ENCODE assay signal across 1 cellular context in genomic region chr11:61429691-61430582, GRCh38.
TF ChIP-seq lines count a peak whose summit lies in the region.

CPSF7 (minus strand) TSS chr11:61429975; CDS start chr11:61429235, 740 bp downstream.
SDHAF2 (plus strand) TSS chr11:61430124; CDS start chr11:61430147, 23 bp downstream.

TF ChIP-seq in HepG2, 621 proteins besides CTCF, POLR2A, EP300 and RAD21 (continued from another document and continues in another):
- TF ChIP-seq, protein P1, sequence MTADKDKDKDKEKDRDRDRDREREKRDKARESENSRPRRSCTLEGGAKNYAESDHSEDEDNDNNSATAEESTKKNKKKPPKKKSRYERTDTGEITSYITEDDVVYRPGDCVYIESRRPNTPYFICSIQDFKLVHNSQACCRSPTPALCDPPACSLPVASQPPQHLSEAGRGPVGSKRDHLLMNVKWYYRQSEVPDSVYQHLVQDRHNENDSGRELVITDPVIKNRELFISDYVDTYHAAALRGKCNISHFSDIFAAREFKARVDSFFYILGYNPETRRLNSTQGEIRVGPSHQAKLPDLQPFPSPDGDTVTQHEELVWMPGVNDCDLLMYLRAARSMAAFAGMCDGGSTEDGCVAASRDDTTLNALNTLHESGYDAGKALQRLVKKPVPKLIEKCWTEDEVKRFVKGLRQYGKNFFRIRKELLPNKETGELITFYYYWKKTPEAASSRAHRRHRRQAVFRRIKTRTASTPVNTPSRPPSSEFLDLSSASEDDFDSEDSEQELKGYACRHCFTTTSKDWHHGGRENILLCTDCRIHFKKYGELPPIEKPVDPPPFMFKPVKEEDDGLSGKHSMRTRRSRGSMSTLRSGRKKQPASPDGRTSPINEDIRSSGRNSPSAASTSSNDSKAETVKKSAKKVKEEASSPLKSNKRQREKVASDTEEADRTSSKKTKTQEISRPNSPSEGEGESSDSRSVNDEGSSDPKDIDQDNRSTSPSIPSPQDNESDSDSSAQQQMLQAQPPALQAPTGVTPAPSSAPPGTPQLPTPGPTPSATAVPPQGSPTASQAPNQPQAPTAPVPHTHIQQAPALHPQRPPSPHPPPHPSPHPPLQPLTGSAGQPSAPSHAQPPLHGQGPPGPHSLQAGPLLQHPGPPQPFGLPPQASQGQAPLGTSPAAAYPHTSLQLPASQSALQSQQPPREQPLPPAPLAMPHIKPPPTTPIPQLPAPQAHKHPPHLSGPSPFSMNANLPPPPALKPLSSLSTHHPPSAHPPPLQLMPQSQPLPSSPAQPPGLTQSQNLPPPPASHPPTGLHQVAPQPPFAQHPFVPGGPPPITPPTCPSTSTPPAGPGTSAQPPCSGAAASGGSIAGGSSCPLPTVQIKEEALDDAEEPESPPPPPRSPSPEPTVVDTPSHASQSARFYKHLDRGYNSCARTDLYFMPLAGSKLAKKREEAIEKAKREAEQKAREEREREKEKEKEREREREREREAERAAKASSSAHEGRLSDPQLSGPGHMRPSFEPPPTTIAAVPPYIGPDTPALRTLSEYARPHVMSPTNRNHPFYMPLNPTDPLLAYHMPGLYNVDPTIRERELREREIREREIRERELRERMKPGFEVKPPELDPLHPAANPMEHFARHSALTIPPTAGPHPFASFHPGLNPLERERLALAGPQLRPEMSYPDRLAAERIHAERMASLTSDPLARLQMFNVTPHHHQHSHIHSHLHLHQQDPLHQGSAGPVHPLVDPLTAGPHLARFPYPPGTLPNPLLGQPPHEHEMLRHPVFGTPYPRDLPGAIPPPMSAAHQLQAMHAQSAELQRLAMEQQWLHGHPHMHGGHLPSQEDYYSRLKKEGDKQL (CRISPR knock-in tag; IDR thresholded peaks at IDR 0.05; ENCODE audit: low read depth), result 0 out of 2 replicates have a peak, but pooled peaks have one; percentile 16
- peak; percentile 57 for TF ChIP-seq ZMYM4 (CRISPR knock-in tag; IDR thresholded peaks at IDR 0.05)
- TF ChIP-seq ZMYM2 (CRISPR knock-in tag; IDR thresholded peaks at IDR 0.05), result 0 out of 2 replicates have a peak, but pooled peaks have one; percentile 42
- TF ChIP-seq ZKSCAN5 (CRISPR knock-in tag; IDR thresholded peaks at IDR 0.05), result 0 out of 2 replicates have a peak, but pooled peaks have one; percentile 22
- no peak for TF ChIP-seq MAZ (IDR thresholded peaks at IDR 0.05; ENCODE audit: borderline replicate concordance, low read depth, low read length)
- TF ChIP-seq MAZ (CRISPR knock-in tag; IDR thresholded peaks at IDR 0.05; ENCODE audit: low read depth), result peak; percentile 64
- TF ChIP-seq, protein P2, sequence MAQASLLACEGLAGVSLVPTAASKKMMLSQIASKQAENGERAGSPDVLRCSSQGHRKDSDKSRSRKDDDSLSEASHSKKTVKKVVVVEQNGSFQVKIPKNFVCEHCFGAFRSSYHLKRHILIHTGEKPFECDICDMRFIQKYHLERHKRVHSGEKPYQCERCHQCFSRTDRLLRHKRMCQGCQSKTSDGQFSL (CRISPR knock-in tag; IDR thresholded peaks at IDR 0.05), result peak; percentile 55
- peak; percentile 79; the same call in 1 of the 2 replicates for TF ChIP-seq KLF6 (CRISPR knock-in tag; IDR thresholded peaks at IDR 0.05)
- no peak for TF ChIP-seq KLF15 (CRISPR knock-in tag; IDR thresholded peaks at IDR 0.05; ENCODE audit: borderline replicate concordance)
- TF ChIP-seq REL (CRISPR knock-in tag; conservative IDR thresholded peaks at IDR 0.05), result peak; percentile 94
- peak; percentile 69; the same call in 1 of the 2 replicates for TF ChIP-seq ZZZ3 (CRISPR knock-in tag; IDR thresholded peaks at IDR 0.05; ENCODE audit: borderline replicate concordance)
- TF ChIP-seq CREM (IDR thresholded peaks at IDR 0.05), result peak; percentile 70
- no peak for TF ChIP-seq CREM (CRISPR knock-in tag; IDR thresholded peaks at IDR 0.05)
- no peak for TF ChIP-seq ATF5 (CRISPR knock-in tag; IDR thresholded peaks at IDR 0.05; ENCODE audit: low read depth)
- TF ChIP-seq, protein P3, sequence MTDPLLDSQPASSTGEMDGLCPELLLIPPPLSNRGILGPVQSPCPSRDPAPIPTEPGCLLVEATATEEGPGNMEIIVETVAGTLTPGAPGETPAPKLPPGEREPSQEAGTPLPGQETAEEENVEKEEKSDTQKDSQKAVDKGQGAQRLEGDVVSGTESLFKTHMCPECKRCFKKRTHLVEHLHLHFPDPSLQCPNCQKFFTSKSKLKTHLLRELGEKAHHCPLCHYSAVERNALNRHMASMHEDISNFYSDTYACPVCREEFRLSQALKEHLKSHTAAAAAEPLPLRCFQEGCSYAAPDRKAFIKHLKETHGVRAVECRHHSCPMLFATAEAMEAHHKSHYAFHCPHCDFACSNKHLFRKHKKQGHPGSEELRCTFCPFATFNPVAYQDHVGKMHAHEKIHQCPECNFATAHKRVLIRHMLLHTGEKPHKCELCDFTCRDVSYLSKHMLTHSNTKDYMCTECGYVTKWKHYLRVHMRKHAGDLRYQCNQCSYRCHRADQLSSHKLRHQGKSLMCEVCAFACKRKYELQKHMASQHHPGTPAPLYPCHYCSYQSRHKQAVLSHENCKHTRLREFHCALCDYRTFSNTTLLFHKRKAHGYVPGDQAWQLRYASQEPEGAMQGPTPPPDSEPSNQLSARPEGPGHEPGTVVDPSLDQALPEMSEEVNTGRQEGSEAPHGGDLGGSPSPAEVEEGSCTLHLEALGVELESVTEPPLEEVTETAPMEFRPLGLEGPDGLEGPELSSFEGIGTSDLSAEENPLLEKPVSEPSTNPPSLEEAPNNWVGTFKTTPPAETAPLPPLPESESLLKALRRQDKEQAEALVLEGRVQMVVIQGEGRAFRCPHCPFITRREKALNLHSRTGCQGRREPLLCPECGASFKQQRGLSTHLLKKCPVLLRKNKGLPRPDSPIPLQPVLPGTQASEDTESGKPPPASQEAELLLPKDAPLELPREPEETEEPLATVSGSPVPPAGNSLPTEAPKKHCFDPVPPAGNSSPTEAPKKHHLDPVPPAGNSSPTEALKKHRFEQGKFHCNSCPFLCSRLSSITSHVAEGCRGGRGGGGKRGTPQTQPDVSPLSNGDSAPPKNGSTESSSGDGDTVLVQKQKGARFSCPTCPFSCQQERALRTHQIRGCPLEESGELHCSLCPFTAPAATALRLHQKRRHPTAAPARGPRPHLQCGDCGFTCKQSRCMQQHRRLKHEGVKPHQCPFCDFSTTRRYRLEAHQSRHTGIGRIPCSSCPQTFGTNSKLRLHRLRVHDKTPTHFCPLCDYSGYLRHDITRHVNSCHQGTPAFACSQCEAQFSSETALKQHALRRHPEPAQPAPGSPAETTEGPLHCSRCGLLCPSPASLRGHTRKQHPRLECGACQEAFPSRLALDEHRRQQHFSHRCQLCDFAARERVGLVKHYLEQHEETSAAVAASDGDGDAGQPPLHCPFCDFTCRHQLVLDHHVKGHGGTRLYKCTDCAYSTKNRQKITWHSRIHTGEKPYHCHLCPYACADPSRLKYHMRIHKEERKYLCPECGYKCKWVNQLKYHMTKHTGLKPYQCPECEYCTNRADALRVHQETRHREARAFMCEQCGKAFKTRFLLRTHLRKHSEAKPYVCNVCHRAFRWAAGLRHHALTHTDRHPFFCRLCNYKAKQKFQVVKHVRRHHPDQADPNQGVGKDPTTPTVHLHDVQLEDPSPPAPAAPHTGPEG (CRISPR knock-in tag; IDR thresholded peaks at IDR 0.05), result no peak
- TF ChIP-seq CBX1 (IDR thresholded peaks at IDR 0.05; ENCODE audit: low read depth), result no peak
- peak; percentile 24; the same call in 1 of the 2 replicates for TF ChIP-seq HDAC2 (CRISPR knock-in tag; IDR thresholded peaks at IDR 0.05)
- no peak for TF ChIP-seq NFIC (IDR thresholded peaks at IDR 0.05; ENCODE audit: low read length)
- TF ChIP-seq ZNF570 (CRISPR knock-in tag; IDR thresholded peaks at IDR 0.05; ENCODE audit: borderline replicate concordance), result no peak
- TF ChIP-seq ZFP36 (IDR thresholded peaks at IDR 0.05; ENCODE audit: borderline replicate concordance, low read depth, low read length, partially characterized antibody), result no peak
- TF ChIP-seq ZSCAN29 (CRISPR knock-in tag; conservative IDR thresholded peaks at IDR 0.05), result no peak; the same call in none of the 2 replicates
- peak; percentile 72; the same call in 1 of the 2 replicates for TF ChIP-seq ZNF556 (CRISPR knock-in tag; IDR thresholded peaks at IDR 0.05; ENCODE audit: borderline replicate concordance)
- TF ChIP-seq, protein P4, sequence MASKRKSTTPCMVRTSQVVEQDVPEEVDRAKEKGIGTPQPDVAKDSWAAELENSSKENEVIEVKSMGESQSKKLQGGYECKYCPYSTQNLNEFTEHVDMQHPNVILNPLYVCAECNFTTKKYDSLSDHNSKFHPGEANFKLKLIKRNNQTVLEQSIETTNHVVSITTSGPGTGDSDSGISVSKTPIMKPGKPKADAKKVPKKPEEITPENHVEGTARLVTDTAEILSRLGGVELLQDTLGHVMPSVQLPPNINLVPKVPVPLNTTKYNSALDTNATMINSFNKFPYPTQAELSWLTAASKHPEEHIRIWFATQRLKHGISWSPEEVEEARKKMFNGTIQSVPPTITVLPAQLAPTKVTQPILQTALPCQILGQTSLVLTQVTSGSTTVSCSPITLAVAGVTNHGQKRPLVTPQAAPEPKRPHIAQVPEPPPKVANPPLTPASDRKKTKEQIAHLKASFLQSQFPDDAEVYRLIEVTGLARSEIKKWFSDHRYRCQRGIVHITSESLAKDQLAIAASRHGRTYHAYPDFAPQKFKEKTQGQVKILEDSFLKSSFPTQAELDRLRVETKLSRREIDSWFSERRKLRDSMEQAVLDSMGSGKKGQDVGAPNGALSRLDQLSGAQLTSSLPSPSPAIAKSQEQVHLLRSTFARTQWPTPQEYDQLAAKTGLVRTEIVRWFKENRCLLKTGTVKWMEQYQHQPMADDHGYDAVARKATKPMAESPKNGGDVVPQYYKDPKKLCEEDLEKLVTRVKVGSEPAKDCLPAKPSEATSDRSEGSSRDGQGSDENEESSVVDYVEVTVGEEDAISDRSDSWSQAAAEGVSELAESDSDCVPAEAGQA (IDR thresholded peaks at IDR 0.05; ENCODE audit: low read depth), result peak; percentile 80; the same call in 1 of the 2 replicates
- TF ChIP-seq, protein P4 (CRISPR knock-in tag; IDR thresholded peaks at IDR 0.05; ENCODE audit: borderline replicate concordance), result peak; percentile 75; the same call in 1 of the 2 replicates
- no peak for TF ChIP-seq ZNF550 (CRISPR knock-in tag; IDR thresholded peaks at IDR 0.05; ENCODE audit: borderline replicate concordance)
- TF ChIP-seq HOXA5 (CRISPR knock-in tag; IDR thresholded peaks at IDR 0.05), result peak; percentile 72; the same call in 1 of the 2 replicates
- peak; percentile 39; the same call in 1 of the 2 replicates for TF ChIP-seq HES4 (CRISPR knock-in tag; IDR thresholded peaks at IDR 0.05; ENCODE audit: borderline replicate concordance)
- peak; percentile 98 for TF ChIP-seq ZKSCAN1 (IDR thresholded peaks at IDR 0.05; ENCODE audit: low read length)
- TF ChIP-seq DNMT3B (CRISPR knock-in tag; conservative IDR thresholded peaks at IDR 0.05), result no peak
- peak; percentile 43; the same call in 1 of the 2 replicates for TF ChIP-seq ZBTB20 (CRISPR knock-in tag; IDR thresholded peaks at IDR 0.05; ENCODE audit: borderline replicate concordance, low read depth)
- TF ChIP-seq FOXK2 (IDR thresholded peaks at IDR 0.05), result no peak
- TF ChIP-seq KLF12 (CRISPR knock-in tag; IDR thresholded peaks at IDR 0.05; ENCODE audit: borderline replicate concordance), result 0 out of 2 replicates have a peak, but pooled peaks have one; percentile 22
- TF ChIP-seq ZNF296 (CRISPR knock-in tag; conservative IDR thresholded peaks at IDR 0.05), result no peak
- TF ChIP-seq ZNF577 (CRISPR knock-in tag; IDR thresholded peaks at IDR 0.05; ENCODE audit: borderline replicate concordance, low read depth), result 0 out of 2 replicates have a peak, but pooled peaks have one; percentile 45
- peak; percentile 93; the same call in 1 of the 2 replicates for TF ChIP-seq THAP9 (CRISPR knock-in tag; IDR thresholded peaks at IDR 0.05; ENCODE audit: borderline replicate concordance)
